13 cellular contexts compared by ENCODE assay signal in the genomic region with DNA sequence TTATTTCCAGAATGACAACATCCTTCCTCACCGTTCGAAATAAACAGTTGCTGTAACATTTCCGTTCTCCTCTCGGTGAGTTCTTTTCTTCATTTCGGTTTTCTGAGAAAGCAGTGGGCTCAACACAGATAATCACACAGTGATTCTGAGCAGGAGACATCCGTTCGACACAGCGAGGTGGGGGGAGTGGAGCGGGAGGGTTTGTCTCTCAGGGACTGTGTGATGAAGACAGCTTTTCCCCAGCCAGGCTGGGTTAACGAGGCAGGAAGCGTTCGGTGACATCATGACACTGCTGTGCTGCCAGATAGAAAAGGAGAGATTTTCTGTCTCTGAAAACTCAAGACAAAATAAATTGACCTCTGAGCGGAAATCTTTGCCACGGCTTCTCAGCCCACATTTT.
A peak's percentile ranks its signal among the peaks of the same experiment; 100 is the strongest.
DNase-seq lines count a peak whose midpoint lies in the region; ATAC-seq lines count a peak whose summit lies in the region.
"Had no signal": no experiment of that assay in that cellular context is flagged by ENCODE, and none has a peak within 500 bp of the region (broad histone marks: within the 10 kb centered on the region; RNA-seq: fewer than 3 reads in every experiment).

No MANE protein-coding gene starts in this region.

- no peaks in the 10 kb centered on the region for H3K36me3 Mint-ChIP-seq in activated T-helper 2 cell treated with anti-CD3 and anti-CD28 coated beads, Interferon-gamma antibody, Interleukin-2, Interleukin-4, amounts not matched to agents 10 μg/mL and 5 μg/mL and 100 μg/mL, durations not matched to agents 14 hours and 24 hours and 36 hours (ENCODE audit: low read depth)
- H3K36me3 Mint-ChIP-seq in stimulated activated naive B cell treated with anti-CD40 and anti-IgM and Interleukin-4, amounts not matched to agents 10 μg/mL and 1 μg/mL and 100 μg/mL, for 72 hours = peaks cover 3 to 7% of the 10 kb centered on the region in 2 donors
- H3K36me3 Mint-ChIP-seq: naive B cell had no signal

- ATAC-seq in sciatic nerve (no peak), GM18907 (IDR thresholded peaks at IDR 0.05; ENCODE audit: unreplicated experiment) (no peak)
- ATAC-seq in stimulated activated naive CD8-positive, alpha-beta T cell treated with anti-CD3 and anti-CD28 coated beads, Interleukin-15, amount 100 ng/mL, for 72 hours = peak; percentile 97
- ATAC-seq in stimulated activated naive B cell treated with anti-CD40 and anti-IgM and Interleukin-4, amounts not matched to agents 10 μg/mL and 1 μg/mL and 100 μg/mL, for 72 hours (replicated peaks) = no peak
- ATAC-seq: HCT116 had no signal

- peak; percentile 26 for DNase-seq in activated CD8-positive, alpha-beta memory T cell treated with anti-CD3 and anti-CD28 coated beads, Interleukin-2, amount 50 U/mL, for 4 hours
- no peak for DNase-seq in activated CD8-positive, alpha-beta memory T cell treated with anti-CD3 and anti-CD28 coated beads, Interleukin-2, amount 50 U/mL, for 48 hours
- peak; percentile 46 for DNase-seq in activated T-helper 2 cell treated with anti-CD3 and anti-CD28 coated beads, Interferon-gamma antibody, Interleukin-2, Interleukin-4, amounts not matched to agents 10 μg/mL and 5 μg/mL and 100 μg/mL, durations not matched to agents 14 hours and 24 hours and 36 hours (ENCODE audit: low spot score)
- DNase-seq in sciatic nerve (ENCODE audit: low spot score) (peak; percentile 6), NCI-H1930 (lab: John Stamatoyannopoulos, UW) (no peak)
- DNase-seq in stimulated activated naive CD8-positive, alpha-beta T cell treated with anti-CD3 and anti-CD28 coated beads, Interleukin-15, amount 100 ng/mL, for 72 hours = peak; percentile 16 to 71
- no peak for DNase-seq in stimulated activated naive B cell treated with anti-CD40 and anti-IgM and Interleukin-4, amounts not matched to agents 10 μg/mL and 1 μg/mL and 100 μg/mL, for 72 hours
- DNase-seq: cortex of kidney, DMS53, naive B cell, NCI-H2029 treated with DMSO at 0.1 percent for 48 hours had no signal

- intact Hi-C loops in activated T-helper 2 cell treated with anti-CD3 and anti-CD28 coated beads, Interferon-gamma antibody, Interleukin-2, Interleukin-4, amounts not matched to agents 10 μg/mL and 5 μg/mL and 100 μg/mL, durations not matched to agents 14 hours and 24 hours and 36 hours (cut with micrococcal nuclease) = no loop called here
- intact Hi-C loops in sciatic nerve (cut with DNase I) = no loop called here

- peaks cover 7% of the 10 kb centered on the region for H3K9me3 Mint-ChIP-seq in activated T-helper 2 cell treated with anti-CD3 and anti-CD28 coated beads, Interferon-gamma antibody, Interleukin-2, Interleukin-4, amounts not matched to agents 10 μg/mL and 5 μg/mL and 100 μg/mL, durations not matched to agents 14 hours and 24 hours and 36 hours
- peaks cover 7 to 9% of the 10 kb centered on the region in 2 donors for H3K9me3 Mint-ChIP-seq in stimulated activated naive CD8-positive, alpha-beta T cell treated with anti-CD3 and anti-CD28 coated beads, Interleukin-15, amount 100 ng/mL, for 72 hours
- peaks cover 7 to 9% of the 10 kb centered on the region in 2 donors for H3K9me3 Mint-ChIP-seq in stimulated activated naive B cell treated with anti-CD40 and anti-IgM and Interleukin-4, amounts not matched to agents 10 μg/mL and 1 μg/mL and 100 μg/mL, for 72 hours

- H3K27me3 Mint-ChIP-seq in activated T-helper 2 cell treated with anti-CD3 and anti-CD28 coated beads, Interferon-gamma antibody, Interleukin-2, Interleukin-4, amounts not matched to agents 10 μg/mL and 5 μg/mL and 100 μg/mL, durations not matched to agents 14 hours and 24 hours and 36 hours (ENCODE audit: low read depth) = no peaks in the 10 kb centered on the region
- H3K27me3 Mint-ChIP-seq in stimulated activated naive CD8-positive, alpha-beta T cell treated with anti-CD3 and anti-CD28 coated beads, Interleukin-15, amount 100 ng/mL, for 72 hours = no peaks in the 10 kb centered on the region
- H3K27me3 Mint-ChIP-seq in stimulated activated naive B cell treated with anti-CD40 and anti-IgM and Interleukin-4, amounts not matched to agents 10 μg/mL and 1 μg/mL and 100 μg/mL, for 72 hours = peaks cover 0 to 4% of the 10 kb centered on the region in 2 donors

- peak overlapping the region; percentile 69 for H3K4me3 Mint-ChIP-seq in activated T-helper 2 cell treated with anti-CD3 and anti-CD28 coated beads, Interferon-gamma antibody, Interleukin-2, Interleukin-4, amounts not matched to agents 10 μg/mL and 5 μg/mL and 100 μg/mL, durations not matched to agents 14 hours and 24 hours and 36 hours (ENCODE audit: low read depth)
- H3K4me3 Mint-ChIP-seq in stimulated activated naive CD8-positive, alpha-beta T cell treated with anti-CD3 and anti-CD28 coated beads, Interleukin-15, amount 100 ng/mL, for 72 hours = peak overlapping the region; percentile 73 to 82
- no peak overlapping the region for H3K4me3 Mint-ChIP-seq in stimulated activated naive B cell treated with anti-CD40 and anti-IgM and Interleukin-4, amounts not matched to agents 10 μg/mL and 1 μg/mL and 100 μg/mL, for 72 hours

- peak overlapping the region; percentile 88 for H3K27ac Mint-ChIP-seq in activated T-helper 2 cell treated with anti-CD3 and anti-CD28 coated beads, Interferon-gamma antibody, Interleukin-2, Interleukin-4, amounts not matched to agents 10 μg/mL and 5 μg/mL and 100 μg/mL, durations not matched to agents 14 hours and 24 hours and 36 hours
- peak overlapping the region; percentile 95 to 96 for H3K27ac Mint-ChIP-seq in stimulated activated naive CD8-positive, alpha-beta T cell treated with anti-CD3 and anti-CD28 coated beads, Interleukin-15, amount 100 ng/mL, for 72 hours
- H3K27ac Mint-ChIP-seq in stimulated activated naive B cell treated with anti-CD40 and anti-IgM and Interleukin-4, amounts not matched to agents 10 μg/mL and 1 μg/mL and 100 μg/mL, for 72 hours = no peak overlapping the region
- H3K27ac Mint-ChIP-seq: naive B cell had no signal

- H3K4me1 Mint-ChIP-seq in activated T-helper 2 cell treated with anti-CD3 and anti-CD28 coated beads, Interferon-gamma antibody, Interleukin-2, Interleukin-4, amounts not matched to agents 10 μg/mL and 5 μg/mL and 100 μg/mL, durations not matched to agents 14 hours and 24 hours and 36 hours (ENCODE audit: low read depth) = peaks cover 8% of the 10 kb centered on the region
- peaks cover 11% of the 10 kb centered on the region for H3K4me1 Mint-ChIP-seq in stimulated activated naive CD8-positive, alpha-beta T cell treated with anti-CD3 and anti-CD28 coated beads, Interleukin-15, amount 100 ng/mL, for 72 hours
- H3K4me1 Mint-ChIP-seq in stimulated activated naive B cell treated with anti-CD40 and anti-IgM and Interleukin-4, amounts not matched to agents 10 μg/mL and 1 μg/mL and 100 μg/mL, for 72 hours = no peaks in the 10 kb centered on the region
- H3K4me1 Mint-ChIP-seq: naive B cell had no signal

Comparison
In these comparisons a context has a peak if more than half of its experiments do, and no peak if none do; other contexts are left out.
1. DNase-seq: peak in activated CD8-positive, alpha-beta memory T cell treated with anti-CD3 and anti-CD28 coated beads, Interleukin-2, amount 50 U/mL, for 4 hours (single experiment), activated T-helper 2 cell treated with anti-CD3 and anti-CD28 coated beads, Interferon-gamma antibody, Interleukin-2, Interleukin-4, amounts not matched to agents 10 μg/mL and 5 μg/mL and 100 μg/mL, durations not matched to agents 14 hours and 24 hours and 36 hours (single experiment), sciatic nerve (single experiment) and stimulated activated naive CD8-positive, alpha-beta T cell treated with anti-CD3 and anti-CD28 coated beads, Interleukin-15, amount 100 ng/mL, for 72 hours (2 of 2); none in activated CD8-positive, alpha-beta memory T cell treated with anti-CD3 and anti-CD28 coated beads, Interleukin-2, amount 50 U/mL, for 48 hours (single experiment), stimulated activated naive B cell treated with anti-CD40 and anti-IgM and Interleukin-4, amounts not matched to agents 10 μg/mL and 1 μg/mL and 100 μg/mL, for 72 hours (single experiment) and NCI-H1930 (0 of 2).
2. H3K4me3 Mint-ChIP-seq: peak in activated T-helper 2 cell treated with anti-CD3 and anti-CD28 coated beads, Interferon-gamma antibody, Interleukin-2, Interleukin-4, amounts not matched to agents 10 μg/mL and 5 μg/mL and 100 μg/mL, durations not matched to agents 14 hours and 24 hours and 36 hours (single experiment) and stimulated activated naive CD8-positive, alpha-beta T cell treated with anti-CD3 and anti-CD28 coated beads, Interleukin-15, amount 100 ng/mL, for 72 hours (2 of 2); none in stimulated activated naive B cell treated with anti-CD40 and anti-IgM and Interleukin-4, amounts not matched to agents 10 μg/mL and 1 μg/mL and 100 μg/mL, for 72 hours (0 of 2).